8 cellular contexts compared by ENCODE assay signal in the genomic region with DNA sequence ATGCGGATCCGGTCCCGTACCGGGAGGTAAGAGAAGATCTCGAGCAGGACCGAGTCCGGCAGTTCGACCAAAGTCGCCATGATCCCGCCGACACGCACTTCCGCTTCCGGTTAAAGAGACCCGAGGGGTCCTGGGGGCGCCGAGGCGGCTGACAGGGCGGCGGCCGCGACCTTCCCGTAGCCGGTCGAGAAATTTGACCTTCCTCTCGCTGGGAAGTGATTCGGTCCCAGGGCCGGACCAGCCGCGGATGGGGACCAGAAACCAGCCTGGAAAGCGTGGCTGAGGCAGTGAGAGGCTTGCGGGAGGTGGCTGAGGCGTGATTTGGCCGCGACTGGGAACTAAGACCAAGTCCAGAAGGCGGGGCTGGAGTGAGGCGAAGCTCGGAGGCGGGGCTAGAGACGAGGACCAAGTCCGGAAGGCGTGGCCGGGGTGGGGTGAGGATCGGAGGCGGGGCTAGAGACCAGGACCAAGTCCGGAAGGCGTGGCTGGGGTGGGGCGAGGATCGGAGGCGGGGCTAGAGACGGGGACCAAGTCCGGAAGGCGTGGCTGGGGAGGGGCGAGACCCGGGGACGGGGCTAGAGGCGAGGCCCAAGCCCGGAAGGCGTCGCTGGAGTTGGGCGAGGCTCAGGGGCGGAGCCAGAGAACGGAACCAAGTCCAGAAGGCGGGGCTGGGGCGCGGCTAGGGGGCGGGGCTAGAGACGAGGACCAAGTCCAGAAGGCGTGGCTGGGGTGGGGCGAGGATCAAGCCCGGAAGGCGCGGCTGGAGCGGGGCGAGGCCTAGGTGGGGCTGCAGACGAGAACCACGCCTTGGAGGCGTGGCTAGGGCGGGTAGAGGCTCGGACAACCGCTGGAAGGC. TPM values are rescaled to one million over a fixed set of nuclear protein-coding genes. Genes with fewer than 3 reads are reported as not detected.
DNase-seq lines count a peak whose midpoint lies in the region; ATAC-seq, FAIRE-seq and TF ChIP-seq lines count a peak whose summit lies in the region.

A gene with protein sequence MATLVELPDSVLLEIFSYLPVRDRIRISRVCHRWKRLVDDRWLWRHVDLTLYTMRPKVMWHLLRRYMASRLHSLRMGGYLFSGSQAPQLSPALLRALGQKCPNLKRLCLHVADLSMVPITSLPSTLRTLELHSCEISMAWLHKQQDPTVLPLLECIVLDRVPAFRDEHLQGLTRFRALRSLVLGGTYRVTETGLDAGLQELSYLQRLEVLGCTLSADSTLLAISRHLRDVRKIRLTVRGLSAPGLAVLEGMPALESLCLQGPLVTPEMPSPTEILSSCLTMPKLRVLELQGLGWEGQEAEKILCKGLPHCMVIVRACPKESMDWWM (minus strand): TSS at position 346 of the 856 bp plus-strand sequence. CDS start 266 bp downstream, at position 80.

- POLR2A ChIA-PET in IMR-90 (lab: Charles Lee; ENCODE audit: unreplicated experiment) = interaction anchor here (0.6 kb wide), 3 partner anchors 9 to 143 kb away, joined by 3 to 15 read pairs (median 4); a partner anchor contains a TSS
- POLR2A ChIA-PET in endothelial cell of umbilical vein (lab: Charles Lee) = interaction anchor here (1.3 kb wide), 1 partner anchor 9 kb away, joined by 5 read pairs; a partner anchor contains a TSS

- no TSS peak for BruUV-seq in IMR-90 (replicated peaks; lab: Mats Ljungman, UMichigan)
- no TSS peak for BruUV-seq in endothelial cell of umbilical vein (replicated peaks; lab: Mats Ljungman, UMichigan)

- H2BK120ac ChIP-seq in IMR-90 (ENCODE audit: low read depth, low read length) = peak within 1 kb of the TSS; percentile 92

- intact Hi-C loops in IMR-90 (cut with micrococcal nuclease) = no loop called here
- intact Hi-C loops in endothelial cell of umbilical vein (cut with micrococcal nuclease) = loop anchor here (1.0 kb wide), 4 partner anchors 16 to 198 kb away; a partner anchor contains a TSS

- peak within 1 kb of the TSS; percentile 94 for H4K91ac ChIP-seq in IMR-90 (ENCODE audit: insufficient read depth, low read depth, low read length)

- H3K36me3 ChIP-seq in IMR-90 (ENCODE audit: control insufficient read depth, insufficient read depth, low read length) (no peaks in the 10 kb centered on the region), endothelial cell of umbilical vein (ENCODE audit: control insufficient read depth in 2 of 2, extremely low read depth in 1 of 2, insufficient read depth in 2 of 2, low read length in 2 of 2) (no peaks in the 10 kb centered on the region)

- H4K5ac ChIP-seq in IMR-90 (ENCODE audit: low read depth, low read length) = peak within 1 kb of the TSS; percentile 90

- H3K4me2 ChIP-seq in IMR-90 (ENCODE audit: low read depth, low read length) (peak within 1 kb of the TSS; percentile 98), endothelial cell of umbilical vein (ENCODE audit: insufficient read depth, low read length) (peak within 1 kb of the TSS; percentile 85)

- peak within 1 kb of the TSS; percentile 64 to 99 for H4K8ac ChIP-seq in IMR-90 (ENCODE audit: low read depth in 2 of 2, low read length in 2 of 2)

- TF ChIP-seq RAD21 in IMR-90 (IDR thresholded peaks at IDR 0.05; ENCODE audit: low read length) = no peak

- peaks cover 6 to 37% of the 10 kb centered on the region in 2 experiments; a peak in 3 of 4 replicates for H3K79me1 ChIP-seq in IMR-90 (ENCODE audit: low read depth in 1 of 2, low read length in 2 of 2)

- H3K9me1 ChIP-seq in IMR-90 (ENCODE audit: insufficient read depth, low read length) = peaks cover 2% of the 10 kb centered on the region; the same call in 1 of the 2 replicates
- H3K9me1 ChIP-seq in endothelial cell of umbilical vein (replicated peaks; ENCODE audit: control insufficient read depth, extremely low read depth, insufficient read depth, low read length) = no peaks in the 10 kb centered on the region

- TF ChIP-seq CTCF in D721Med (IDR thresholded peaks at IDR 0.05; ENCODE audit: insufficient read depth, missing control alignments) (no peak), IMR-90 (conservative IDR thresholded peaks at IDR 0.05; ENCODE audit: low read depth, low read length) (no peak), endothelial cell of umbilical vein (IDR thresholded peaks at IDR 0.05; ENCODE audit: extremely low read depth in 1 of 2, insufficient read depth in 1 of 2, low read depth in 1 of 2, low read length in 2 of 2) (no peak)

- CTCF ChIA-PET in IMR-90 (lab: Yijun Ruan, JAX) (no interaction called here), endothelial cell of umbilical vein (lab: Charles Lee) (interaction anchor here (0.9 kb wide), 1 partner anchor 23 kb away, joined by 3 read pairs; no protein-coding TSS in a partner anchor)

- dilution Hi-C loops in IMR-90 (cut with HindIII; ENCODE audit: low sequenced_read_pairs, unreplicated experiment) (no loop called here), endothelial cell of umbilical vein (cut with MboI; ENCODE audit: extremely low pct_ligation_motif_present, low sequenced_read_pairs) (no loop called here)

- peak within 1 kb of the TSS; percentile 97 for H3K23ac ChIP-seq in IMR-90 (ENCODE audit: low read depth, low read length)

- H3K79me2 ChIP-seq in endothelial cell of umbilical vein (ENCODE audit: control insufficient read depth, insufficient read depth, low read length) = peaks cover 28% of the 10 kb centered on the region

- 0 out of 2 replicates have a peak, but pooled peaks cover 2% of the 10 kb centered on the region for H3K4me1 ChIP-seq in IMR-90 (ENCODE audit: control insufficient read depth, insufficient read depth, low read length)
- peaks cover 12% of the 10 kb centered on the region for H3K4me1 ChIP-seq in endothelial cell of umbilical vein (ENCODE audit: control insufficient read depth, extremely low read depth, insufficient read depth, low read length)

- peak within 1 kb of the TSS; percentile 96 for H2BK5ac ChIP-seq in IMR-90 (ENCODE audit: low read depth, low read length, poor library complexity, severe bottlenecking)

- peak within 1 kb of the TSS; percentile 99 for H3K14ac ChIP-seq in IMR-90 (replicated peaks; ENCODE audit: low read depth, low read length)

- no peaks in the 10 kb centered on the region for H3K27me3 ChIP-seq in IMR-90 (ENCODE audit: control insufficient read depth, insufficient read depth, low read length)
- no peaks in the 10 kb centered on the region for H3K27me3 ChIP-seq in endothelial cell of umbilical vein (ENCODE audit: control insufficient read depth in 2 of 2, insufficient read depth in 2 of 2, low read length in 2 of 2)

- DNase-seq in D721Med (ENCODE audit: insufficient read length, low spot score) (peak; percentile 76), IMR-90 (peak; percentile 99), OCI-M1 (lab: John Stamatoyannopoulos, UW) (peak; percentile 100), activated T-cell treated with anti-CD3 and anti-CD28 coated beads for 24 hours (ENCODE audit: low read depth) (peak; percentile 100), endothelial cell of umbilical vein (ENCODE audit: low read depth, low spot score) (peak; percentile 99), middle frontal gyrus (ENCODE audit: extremely low spot score, low spot score) (peak; percentile 99)
- peak; percentile 100 for DNase-seq in stimulated activated CD8-positive, alpha-beta memory T cell treated with anti-CD3 and anti-CD28 coated beads, Interleukin-2, amount 100 ng/mL, for 48 hours (ENCODE audit: low read depth in 2 of 2)

- peak within 1 kb of the TSS; percentile 55 for H3K56ac ChIP-seq in IMR-90 (ENCODE audit: extremely low read depth, insufficient read depth, low read length)

- no peak within 1 kb of the TSS for H2BK20ac ChIP-seq in IMR-90 (ENCODE audit: low read depth, low read length)

- H3K4ac ChIP-seq in IMR-90 (ENCODE audit: low read depth, low read length) = peak within 1 kb of the TSS; percentile 98

- TF ChIP-seq POLR2A in IMR-90 (IDR thresholded peaks at IDR 0.05; ENCODE audit: low read depth, low read length) (peak; percentile 96), endothelial cell of umbilical vein (IDR thresholded peaks at IDR 0.05; ENCODE audit: low read depth, low read length) (peak; percentile 86)

- H3K27ac ChIP-seq in IMR-90 (ENCODE audit: insufficient read depth, low read length) (peak within 1 kb of the TSS; percentile 94), endothelial cell of umbilical vein (ENCODE audit: insufficient read depth, low read depth, low read length) (peak within 1 kb of the TSS; percentile 56)

- H2AK5ac ChIP-seq in IMR-90 (ENCODE audit: low read depth, low read length) = peak within 1 kb of the TSS; percentile 71

- FAIRE-seq in D721Med (lab: Jason Lieb, UNC) (no peak), endothelial cell of umbilical vein (lab: Jason Lieb, UNC) (peak; percentile 97)

- peak within 1 kb of the TSS; percentile 77 for H3K9ac ChIP-seq in IMR-90 (ENCODE audit: low read depth, low read length)
- H3K9ac ChIP-seq in endothelial cell of umbilical vein (replicated peaks; ENCODE audit: extremely low read depth, insufficient read depth, low read length) = peak within 1 kb of the TSS; percentile 88

- in situ Hi-C loops in IMR-90 (cut with MboI; ENCODE audit: low sequenced_read_pairs) = no loop called here

- peaks cover 4% of the 10 kb centered on the region for H4K20me1 ChIP-seq in IMR-90 (ENCODE audit: insufficient read depth, low read length)
- no peaks in the 10 kb centered on the region for H4K20me1 ChIP-seq in endothelial cell of umbilical vein (replicated peaks; ENCODE audit: control insufficient read depth, extremely low read depth, insufficient read depth, low read length)

- H3K4me3 ChIP-seq in IMR-90 (ENCODE audit: insufficient read depth, low read depth, low read length) (peak within 1 kb of the TSS; percentile 89), endothelial cell of umbilical vein (replicated peaks in 1 of 3; ENCODE audit: insufficient read depth in 1 of 3, low read depth in 1 of 3, low read length in 3 of 3) (peak within 1 kb of the TSS; percentile 42 to 82 (median 74))

- H3K9me3 ChIP-seq in IMR-90 (ENCODE audit: control insufficient read depth, insufficient read depth, low read length) (no peaks in the 10 kb centered on the region), endothelial cell of umbilical vein (replicated peaks; ENCODE audit: control insufficient read depth, insufficient read depth, low read length) (no peaks in the 10 kb centered on the region)

- 0% methylated on average over 41 of the region's 81 CpGs; no CpG with 5 or more reads in 1 of the 2 experiments for WGBS in IMR-90 (ENCODE audit: extremely low coverage in 2 of 2, insufficient read length in 1 of 2), 2 experiments

- ATAC-seq in GM21526 (IDR thresholded peaks at IDR 0.05; ENCODE audit: low FRiP score, unreplicated experiment) (peak; percentile 78), IMR-90 (ENCODE audit: low read depth) (peak; percentile 92)

- H2BK15ac ChIP-seq in IMR-90 (ENCODE audit: low read depth, low read length) = peak within 1 kb of the TSS; percentile 10; the same call in 1 of the 3 replicates

- H2AFZ ChIP-seq in IMR-90 (replicated peaks; ENCODE audit: low read length, poor library complexity) (peak within 1 kb of the TSS; percentile 100), endothelial cell of umbilical vein (ENCODE audit: low read depth, low read length) (peak within 1 kb of the TSS; percentile 92)

- peak within 1 kb of the TSS; percentile 99 for H2AK9ac ChIP-seq in IMR-90 (replicated peaks; ENCODE audit: low read depth, low read length, poor library complexity)

- peak within 1 kb of the TSS; percentile 89 for H3K18ac ChIP-seq in IMR-90 (ENCODE audit: low read depth, low read length)

RNA-seq across cellular contexts. Expression of the gene that starts here (rescaled TPM):
- total RNA-seq in IMR-90 (2012; rRNA removed) (8.1 and 8.9 TPM in 2 replicates), endothelial cell of umbilical vein (25.8 and 26.9 TPM in 2 replicates)
- polyA plus RNA-seq in IMR-90 (2012; rRNA removed) (42.6 and 47.6 TPM in 2 replicates), endothelial cell of umbilical vein (33.3 and 47.5 TPM in 2 replicates)
- polyA plus RNA-seq in IMR-90 (2012; cell fraction: cytosol; rRNA removed) = 34.3 and 50.6 TPM in 2 replicates
- 70.0 and 176 TPM in 2 replicates for polyA plus RNA-seq in IMR-90 (2012; cell fraction: nucleus; rRNA removed; ENCODE audit: low replicate concordance)
- 22.7 and 30.7 TPM in 2 replicates for polyA plus RNA-seq in endothelial cell of umbilical vein (2011; cell fraction: cytosol; rRNA removed)
- polyA plus RNA-seq in endothelial cell of umbilical vein (2011; cell fraction: nucleus; rRNA removed) = 37.8 and 44.3 TPM in 2 replicates
- 16.0 and 20.6 TPM in 2 replicates for polyA plus RNA-seq in endothelial cell of umbilical vein (2012)
- polyA minus RNA-seq in endothelial cell of umbilical vein = 13.5 and 16.9 TPM in 2 replicates
- polyA minus RNA-seq in endothelial cell of umbilical vein (2011; cell fraction: cytosol; rRNA and poly(A)+ RNA removed) = 8.6 TPM
- polyA minus RNA-seq in endothelial cell of umbilical vein (2011; cell fraction: nucleus; rRNA and poly(A)+ RNA removed) = 16.0 and 23.8 TPM in 2 replicates

Comparison
In these comparisons a context has a peak if more than half of its experiments do, and no peak if none do; other contexts are left out.
1. Peak in every context shown above with its lines: DNase-seq, ATAC-seq, H3K4me3 ChIP-seq and H3K27ac ChIP-seq.